29 cellular contexts compared by ENCODE assay signal in the genomic region with DNA sequence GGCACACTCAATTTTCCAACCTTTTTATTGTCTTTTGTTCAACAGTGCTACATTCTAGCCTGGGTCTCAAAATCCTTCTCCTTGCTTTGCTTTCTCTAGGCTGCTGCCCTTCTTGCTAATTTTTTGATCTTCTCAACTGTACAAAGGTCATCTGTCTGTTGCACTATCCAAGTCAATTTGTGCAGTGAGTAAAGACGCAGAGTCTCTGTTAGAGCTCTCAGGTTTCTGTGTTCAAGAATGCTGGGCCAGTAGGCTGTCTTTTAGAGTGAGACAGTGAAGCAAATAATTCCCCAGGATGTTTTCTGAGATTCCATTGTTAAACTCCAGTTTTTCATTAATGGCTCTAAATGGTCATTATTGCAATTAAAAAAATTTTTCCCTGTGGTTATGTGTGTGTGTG.
DNase-seq lines count a peak whose midpoint lies in the region; ATAC-seq, FAIRE-seq and TF ChIP-seq lines count a peak whose summit lies in the region.
"Had no signal": no experiment of that assay in that cellular context is flagged by ENCODE, and none has a peak within 500 bp of the region (broad histone marks: within the 10 kb centered on the region; RNA-seq: fewer than 3 reads in every experiment).

No MANE protein-coding gene starts in this region.

- BruUV-seq in Calu3 (replicated peaks; lab: Mats Ljungman, UMichigan), result no TSS peak

- no peak overlapping the region for H3K4ac ChIP-seq in neuronal stem cell (ENCODE audit: low read length)

- no peaks in the 10 kb centered on the region for H3K9me2 ChIP-seq in GM23338 (ENCODE audit: insufficient read depth)

- no peak overlapping the region for H3K27ac Mint-ChIP-seq in GM23338
- H3K27ac Mint-ChIP-seq in astrocyte (ENCODE audit: unreplicated experiment), result peak overlapping the region; percentile 73
- no peak overlapping the region for H3K27ac Mint-ChIP-seq in Calu3 (ENCODE audit: unreplicated experiment)
- H3K27ac Mint-ChIP-seq: B cell; CD8-positive, alpha-beta T cell had no signal

- H3K79me1 ChIP-seq in neuronal stem cell (ENCODE audit: low read depth, low read length), result no peaks in the 10 kb centered on the region

- no peak for FAIRE-seq in astrocyte (lab: Jason Lieb, UNC)
- FAIRE-seq: GM12878, H54 had no signal

- no peak overlapping the region for H2BK120ac ChIP-seq in neuronal stem cell (ENCODE audit: low read depth, low read length)

- no peak overlapping the region for H2BK15ac ChIP-seq in neuronal stem cell (ENCODE audit: low read length)

- H3K27me3 ChIP-seq in GM23338 (ENCODE audit: insufficient read depth) (no peaks in the 10 kb centered on the region), astrocyte (ENCODE audit: insufficient read depth, low read length) (no peaks in the 10 kb centered on the region), neuronal stem cell (ENCODE audit: control insufficient read depth in 3 of 3, insufficient read depth in 3 of 3, low read depth in 1 of 3, low read length in 3 of 3) (no peaks in the 10 kb centered on the region)
- H3K27me3 ChIP-seq: MG63 had no signal

- H3K9ac ChIP-seq in astrocyte (ENCODE audit: low read length) (no peak overlapping the region), neuronal stem cell (ENCODE audit: low read depth, low read length, poor library complexity) (no peak overlapping the region)

- H2AK5ac ChIP-seq in neuronal stem cell (ENCODE audit: low read depth, low read length), result no peak overlapping the region

- no peak for DNase-seq in GM23338 (ENCODE audit: low spot score)
- no peak for DNase-seq in astrocyte (ENCODE audit: low read depth)
- DNase-seq in neuronal stem cell (ENCODE audit: low spot score), result peak; percentile 8
- no peak for DNase-seq in SHP77 (lab: John Stamatoyannopoulos, UW)
- no peak for DNase-seq in Calu3
- DNase-seq: Caco-2; CD8-positive, alpha-beta T cell; DMS 273 treated with DMSO at 0.1 percent for 48 hours; DMS79; EL; GDM1; KG1; MG63; NCI-H1105 treated with DMSO at 0.1 percent for 48 hours; NCI-H1694; NCI-H2081; NCI-H2227 treated with DMSO at 0.1 percent for 48 hours; NCI-H526 treated with DMSO at 0.1 percent for 48 hours; PC-9; Right ventricle myocardium superior; RPMI8226 had no signal

- H3K79me2 ChIP-seq in GM23338 (replicated peaks; ENCODE audit: insufficient read depth), result no peaks in the 10 kb centered on the region
- H3K79me2 ChIP-seq in astrocyte (ENCODE audit: insufficient read depth, low read length), result no peaks in the 10 kb centered on the region

- H2BK12ac ChIP-seq in neuronal stem cell (ENCODE audit: low read length), result no peak overlapping the region

- H3K36me3 ChIP-seq in GM23338 (ENCODE audit: insufficient read depth) (no peaks in the 10 kb centered on the region), astrocyte (ENCODE audit: insufficient read depth, low read length) (no peaks in the 10 kb centered on the region), mesodermal cell (ENCODE audit: control insufficient read depth, insufficient read depth, low read length) (no peaks in the 10 kb centered on the region), neuronal stem cell (replicated peaks in 1 of 2; ENCODE audit: control insufficient read depth in 2 of 2, insufficient read depth in 2 of 2, low read length in 2 of 2) (no peaks in the 10 kb centered on the region)
- H3K36me3 ChIP-seq: MG63 had no signal

- H3K4me1 ChIP-seq in GM23338 (ENCODE audit: insufficient read depth), result no peaks in the 10 kb centered on the region; the same call in none of the 2 replicates
- peaks cover 20% of the 10 kb centered on the region for H3K4me1 ChIP-seq in astrocyte (ENCODE audit: insufficient read depth, low read length)
- H3K4me1 ChIP-seq in mesodermal cell (ENCODE audit: control insufficient read depth, insufficient read depth, low read length, poor library complexity, severe bottlenecking), result peaks cover 47% of the 10 kb centered on the region
- peaks cover 3 to 5% of the 10 kb centered on the region in 2 donors for H3K4me1 ChIP-seq in neuronal stem cell (ENCODE audit: control insufficient read depth in 2 of 2, insufficient read depth in 1 of 2, low read depth in 1 of 2, low read length in 2 of 2)

- 71 to 100% methylated on average over 1 of the region's 1 CpG for WGBS in mesodermal cell (ENCODE audit: insufficient coverage in 2 of 2), 2 experiments
- WGBS in neuronal stem cell (ENCODE audit: extremely low coverage in 2 of 2, insufficient read length in 2 of 2, insufficient replicate concordance in 1 of 2), 2 donors, result no CpG with 5 or more reads among the region's 1 CpG

- H3K9me3 Mint-ChIP-seq in GM23338 (no peaks in the 10 kb centered on the region), astrocyte (ENCODE audit: unreplicated experiment) (no peaks in the 10 kb centered on the region), Calu3 (ENCODE audit: low read depth, unreplicated experiment) (no peaks in the 10 kb centered on the region)
- H3K9me3 Mint-ChIP-seq: CD8-positive, alpha-beta T cell had no signal

- no peak overlapping the region for H3K18ac ChIP-seq in neuronal stem cell (ENCODE audit: low read length)

- intact Hi-C loops in Calu3 (cut with micrococcal nuclease; ENCODE audit: unreplicated experiment), result no loop called here

- H3K4me3 Mint-ChIP-seq in GM23338, result no peak overlapping the region
- no peak overlapping the region for H3K4me3 Mint-ChIP-seq in astrocyte (ENCODE audit: unreplicated experiment)
- no peak overlapping the region for H3K4me3 Mint-ChIP-seq in Calu3 (ENCODE audit: low read depth, unreplicated experiment)
- H3K4me3 Mint-ChIP-seq: B cell; CD8-positive, alpha-beta T cell had no signal

- H3K4me2 ChIP-seq in GM23338, result no peak overlapping the region
- no peak overlapping the region for H3K4me2 ChIP-seq in astrocyte (ENCODE audit: low read length)
- H3K4me2 ChIP-seq in neuronal stem cell (ENCODE audit: insufficient read depth, low read length, poor library complexity, severe bottlenecking), result no peak overlapping the region
- H3K4me2 ChIP-seq: PC-9 had no signal

- H2AFZ ChIP-seq in GM23338, result peak overlapping the region; percentile 56; the same call in 1 of the 2 replicates
- no peak overlapping the region for H2AFZ ChIP-seq in astrocyte (ENCODE audit: low read depth, low read length)
- H2AFZ ChIP-seq in neuronal stem cell (ENCODE audit: low read length), result peak overlapping the region; percentile 61
- H2AFZ ChIP-seq: PC-9 had no signal

- H4K91ac ChIP-seq in neuronal stem cell (ENCODE audit: low read depth, low read length, poor library complexity), result no peak overlapping the region

- H3K36me3 Mint-ChIP-seq in GM23338 (ENCODE audit: low read depth) (no peaks in the 10 kb centered on the region), astrocyte (ENCODE audit: low read depth, unreplicated experiment) (no peaks in the 10 kb centered on the region), Calu3 (ENCODE audit: insufficient read depth, unreplicated experiment) (no peaks in the 10 kb centered on the region)
- H3K36me3 Mint-ChIP-seq: CD8-positive, alpha-beta T cell had no signal

- no peak overlapping the region for H3K14ac ChIP-seq in neuronal stem cell (ENCODE audit: low read length)

- peaks cover 22% of the 10 kb centered on the region for H3K4me1 Mint-ChIP-seq in GM23338
- H3K4me1 Mint-ChIP-seq in astrocyte (ENCODE audit: low read depth, unreplicated experiment), result peaks cover 43% of the 10 kb centered on the region
- H3K4me1 Mint-ChIP-seq in Calu3 (ENCODE audit: low read depth, unreplicated experiment), result peaks cover 32% of the 10 kb centered on the region
- H3K4me1 Mint-ChIP-seq: B cell had no signal

- H2BK5ac ChIP-seq in neuronal stem cell (ENCODE audit: low read length), result no peak overlapping the region

- H3K27ac ChIP-seq in GM23338 (ENCODE audit: low read depth) (no peak overlapping the region), astrocyte (ENCODE audit: low read depth, low read length) (no peak overlapping the region), mesodermal cell (ENCODE audit: low read depth, low read length, severe bottlenecking) (peak overlapping the region; percentile 42), neuronal stem cell (replicated peaks; ENCODE audit: low read length) (no peak overlapping the region)
- H3K27ac ChIP-seq: 22Rv1, C4-2B had no signal

- H3K9me3 ChIP-seq in astrocyte (ENCODE audit: insufficient read depth, low read depth, low read length) (no peaks in the 10 kb centered on the region), mesodermal cell (ENCODE audit: control insufficient read depth, low read length) (no peaks in the 10 kb centered on the region), neuronal stem cell (replicated peaks in 1 of 2; ENCODE audit: control insufficient read depth in 2 of 2, insufficient read depth in 1 of 2, low read depth in 1 of 2, low read length in 2 of 2) (no peaks in the 10 kb centered on the region)
- H3K9me3 ChIP-seq: Caco-2 had no signal

- no peak overlapping the region for H3K23ac ChIP-seq in neuronal stem cell (ENCODE audit: low read depth, low read length, poor library complexity)

- H3K4me3 ChIP-seq in GM23338, result no peak overlapping the region
- H3K4me3 ChIP-seq in astrocyte (ENCODE audit: insufficient read depth, low read depth, low read length), result no peak overlapping the region
- H3K4me3 ChIP-seq in mesodermal cell (ENCODE audit: extremely low read depth, insufficient read depth, low read length, poor library complexity, severe bottlenecking), result no peak overlapping the region
- H3K4me3 ChIP-seq in neuronal stem cell (ENCODE audit: low read length in 2 of 2), result no peak overlapping the region
- H3K4me3 ChIP-seq: GM12878, MG63, PC-9 had no signal

- H4K20me1 ChIP-seq in GM23338 (replicated peaks; ENCODE audit: insufficient read depth) (no peaks in the 10 kb centered on the region), astrocyte (ENCODE audit: insufficient read depth, low read length) (no peaks in the 10 kb centered on the region)

- H4K8ac ChIP-seq in neuronal stem cell (ENCODE audit: low read depth, low read length), result no peak overlapping the region

- H3K27me3 Mint-ChIP-seq in GM23338 (ENCODE audit: insufficient read depth, low read depth, poor library complexity) (no peaks in the 10 kb centered on the region), astrocyte (ENCODE audit: low read depth, unreplicated experiment) (no peaks in the 10 kb centered on the region), Calu3 (ENCODE audit: unreplicated experiment) (no peaks in the 10 kb centered on the region)
- H3K27me3 Mint-ChIP-seq: B cell had no signal

- H3F3A ChIP-seq in GM23338 (replicated peaks; ENCODE audit: low read depth), result no peaks in the 10 kb centered on the region

- TF ChIP-seq CTCF in GM23338 (conservative IDR thresholded peaks at IDR 0.05; ENCODE audit: low read depth in 2 of 2) (no peak), astrocyte (IDR thresholded peaks at IDR 0.05; ENCODE audit: insufficient read depth, low read depth, low read length) (no peak), Calu3 (IDR thresholded peaks at IDR 0.05; ENCODE audit: unreplicated experiment) (no peak)

- no peak for ATAC-seq in GM23338
- ATAC-seq in HG02981 (IDR thresholded peaks at IDR 0.05; ENCODE audit: unreplicated experiment), result no peak
- ATAC-seq in GM21528 (IDR thresholded peaks at IDR 0.05; ENCODE audit: low FRiP score, unreplicated experiment), result no peak
- ATAC-seq: CD8-positive, alpha-beta T cell; GM12878 had no signal

- CTCF ChIA-PET in Calu3 (lab: Charles Lee), result no interaction called here
